ENCODE assay signal across 1 cellular context in the genomic region with DNA sequence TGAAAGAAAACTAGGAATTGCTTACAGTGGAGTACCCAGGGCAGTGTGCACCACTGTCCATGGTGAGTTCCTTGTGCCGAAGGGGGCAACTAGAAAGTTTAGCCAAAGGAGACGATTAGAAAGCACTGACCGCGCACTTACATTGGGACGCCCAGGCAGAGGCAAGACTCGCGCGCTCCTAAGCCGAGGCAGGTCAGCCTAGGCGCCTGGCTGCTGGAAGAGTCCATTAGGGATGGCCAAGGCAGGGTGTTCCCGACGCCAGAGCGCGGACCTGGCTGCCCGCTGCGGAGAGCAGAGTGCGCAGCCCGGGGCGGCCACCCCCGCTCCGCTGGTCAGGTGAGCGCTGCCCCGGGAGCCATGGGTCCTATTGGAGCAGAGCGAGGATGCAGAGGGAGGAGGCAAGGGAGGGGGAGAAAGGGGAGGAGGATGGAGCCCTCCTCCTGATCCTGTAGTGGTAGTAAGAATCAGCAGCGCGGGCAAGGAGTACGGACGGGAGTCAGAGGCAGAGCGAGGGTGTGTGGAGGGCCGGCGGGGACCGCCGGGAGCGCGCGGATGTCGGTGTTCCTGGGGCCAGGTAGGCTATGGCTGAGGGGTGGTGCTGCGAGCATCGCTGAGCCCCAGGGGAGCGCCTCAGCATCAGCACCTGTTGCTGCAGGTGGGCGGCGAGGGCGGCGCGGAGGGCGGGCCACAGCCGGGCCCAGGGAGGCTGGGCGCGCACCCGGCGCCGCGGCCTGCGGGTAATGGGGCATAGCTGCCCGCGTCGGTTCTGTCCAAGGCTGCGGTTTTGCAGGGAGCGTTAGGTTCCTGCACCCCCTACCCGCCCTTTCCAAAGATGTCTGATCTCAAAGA.
TF ChIP-seq lines count a peak whose summit lies in the region.

A gene with protein sequence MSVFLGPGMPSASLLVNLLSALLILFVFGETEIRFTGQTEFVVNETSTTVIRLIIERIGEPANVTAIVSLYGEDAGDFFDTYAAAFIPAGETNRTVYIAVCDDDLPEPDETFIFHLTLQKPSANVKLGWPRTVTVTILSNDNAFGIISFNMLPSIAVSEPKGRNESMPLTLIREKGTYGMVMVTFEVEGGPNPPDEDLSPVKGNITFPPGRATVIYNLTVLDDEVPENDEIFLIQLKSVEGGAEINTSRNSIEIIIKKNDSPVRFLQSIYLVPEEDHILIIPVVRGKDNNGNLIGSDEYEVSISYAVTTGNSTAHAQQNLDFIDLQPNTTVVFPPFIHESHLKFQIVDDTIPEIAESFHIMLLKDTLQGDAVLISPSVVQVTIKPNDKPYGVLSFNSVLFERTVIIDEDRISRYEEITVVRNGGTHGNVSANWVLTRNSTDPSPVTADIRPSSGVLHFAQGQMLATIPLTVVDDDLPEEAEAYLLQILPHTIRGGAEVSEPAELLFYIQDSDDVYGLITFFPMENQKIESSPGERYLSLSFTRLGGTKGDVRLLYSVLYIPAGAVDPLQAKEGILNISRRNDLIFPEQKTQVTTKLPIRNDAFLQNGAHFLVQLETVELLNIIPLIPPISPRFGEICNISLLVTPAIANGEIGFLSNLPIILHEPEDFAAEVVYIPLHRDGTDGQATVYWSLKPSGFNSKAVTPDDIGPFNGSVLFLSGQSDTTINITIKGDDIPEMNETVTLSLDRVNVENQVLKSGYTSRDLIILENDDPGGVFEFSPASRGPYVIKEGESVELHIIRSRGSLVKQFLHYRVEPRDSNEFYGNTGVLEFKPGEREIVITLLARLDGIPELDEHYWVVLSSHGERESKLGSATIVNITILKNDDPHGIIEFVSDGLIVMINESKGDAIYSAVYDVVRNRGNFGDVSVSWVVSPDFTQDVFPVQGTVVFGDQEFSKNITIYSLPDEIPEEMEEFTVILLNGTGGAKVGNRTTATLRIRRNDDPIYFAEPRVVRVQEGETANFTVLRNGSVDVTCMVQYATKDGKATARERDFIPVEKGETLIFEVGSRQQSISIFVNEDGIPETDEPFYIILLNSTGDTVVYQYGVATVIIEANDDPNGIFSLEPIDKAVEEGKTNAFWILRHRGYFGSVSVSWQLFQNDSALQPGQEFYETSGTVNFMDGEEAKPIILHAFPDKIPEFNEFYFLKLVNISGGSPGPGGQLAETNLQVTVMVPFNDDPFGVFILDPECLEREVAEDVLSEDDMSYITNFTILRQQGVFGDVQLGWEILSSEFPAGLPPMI (N-terminal part only) (plus strand): TSS at position 454 of the 849 bp plus-strand sequence. CDS start 99 bp downstream, at position 553.

TF ChIP-seq in K562, 482 proteins besides CTCF, POLR2A, EP300 and RAD21 (continued from another document):
- TF ChIP-seq JUND (IDR thresholded peaks at IDR 0.05; ENCODE audit: borderline replicate concordance, low read depth, low read length) = peak; percentile 93
- TF ChIP-seq JUND (tag; IDR thresholded peaks at IDR 0.05; ENCODE audit: borderline replicate concordance, low read depth, low read length) = no peak
- TF ChIP-seq SREBF1 (IDR thresholded peaks at IDR 0.05; ENCODE audit: borderline replicate concordance, low read depth, low read length) = peak; percentile 77; the same call in 1 of the 2 replicates
- TF ChIP-seq, protein P1, sequence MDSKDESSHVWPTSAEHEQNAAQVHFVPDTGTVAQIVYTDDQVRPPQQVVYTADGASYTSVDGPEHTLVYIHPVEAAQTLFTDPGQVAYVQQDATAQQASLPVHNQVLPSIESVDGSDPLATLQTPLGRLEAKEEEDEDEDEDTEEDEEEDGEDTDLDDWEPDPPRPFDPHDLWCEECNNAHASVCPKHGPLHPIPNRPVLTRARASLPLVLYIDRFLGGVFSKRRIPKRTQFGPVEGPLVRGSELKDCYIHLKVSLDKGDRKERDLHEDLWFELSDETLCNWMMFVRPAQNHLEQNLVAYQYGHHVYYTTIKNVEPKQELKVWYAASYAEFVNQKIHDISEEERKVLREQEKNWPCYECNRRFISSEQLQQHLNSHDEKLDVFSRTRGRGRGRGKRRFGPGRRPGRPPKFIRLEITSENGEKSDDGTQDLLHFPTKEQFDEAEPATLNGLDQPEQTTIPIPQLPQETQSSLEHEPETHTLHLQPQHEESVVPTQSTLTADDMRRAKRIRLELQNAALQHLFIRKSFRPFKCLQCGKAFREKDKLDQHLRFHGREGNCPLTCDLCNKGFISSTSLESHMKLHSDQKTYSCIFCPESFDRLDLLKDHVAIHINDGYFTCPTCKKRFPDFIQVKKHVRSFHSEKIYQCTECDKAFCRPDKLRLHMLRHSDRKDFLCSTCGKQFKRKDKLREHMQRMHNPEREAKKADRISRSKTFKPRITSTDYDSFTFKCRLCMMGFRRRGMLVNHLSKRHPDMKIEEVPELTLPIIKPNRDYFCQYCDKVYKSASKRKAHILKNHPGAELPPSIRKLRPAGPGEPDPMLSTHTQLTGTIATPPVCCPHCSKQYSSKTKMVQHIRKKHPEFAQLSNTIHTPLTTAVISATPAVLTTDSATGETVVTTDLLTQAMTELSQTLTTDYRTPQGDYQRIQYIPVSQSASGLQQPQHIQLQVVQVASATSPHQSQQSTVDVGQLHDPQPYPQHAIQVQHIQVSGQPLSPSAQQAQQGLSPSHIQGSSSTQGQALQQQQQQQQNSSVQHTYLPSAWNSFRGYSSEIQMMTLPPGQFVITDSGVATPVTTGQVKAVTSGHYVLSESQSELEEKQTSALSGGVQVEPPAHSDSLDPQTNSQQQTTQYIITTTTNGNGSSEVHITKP (IDR thresholded peaks at IDR 0.05; ENCODE audit: partially characterized antibody) = peak; percentile 99
- no peak for TF ChIP-seq ZNF77 (CRISPR knock-in tag; IDR thresholded peaks at IDR 0.05)
- TF ChIP-seq, protein P2, sequence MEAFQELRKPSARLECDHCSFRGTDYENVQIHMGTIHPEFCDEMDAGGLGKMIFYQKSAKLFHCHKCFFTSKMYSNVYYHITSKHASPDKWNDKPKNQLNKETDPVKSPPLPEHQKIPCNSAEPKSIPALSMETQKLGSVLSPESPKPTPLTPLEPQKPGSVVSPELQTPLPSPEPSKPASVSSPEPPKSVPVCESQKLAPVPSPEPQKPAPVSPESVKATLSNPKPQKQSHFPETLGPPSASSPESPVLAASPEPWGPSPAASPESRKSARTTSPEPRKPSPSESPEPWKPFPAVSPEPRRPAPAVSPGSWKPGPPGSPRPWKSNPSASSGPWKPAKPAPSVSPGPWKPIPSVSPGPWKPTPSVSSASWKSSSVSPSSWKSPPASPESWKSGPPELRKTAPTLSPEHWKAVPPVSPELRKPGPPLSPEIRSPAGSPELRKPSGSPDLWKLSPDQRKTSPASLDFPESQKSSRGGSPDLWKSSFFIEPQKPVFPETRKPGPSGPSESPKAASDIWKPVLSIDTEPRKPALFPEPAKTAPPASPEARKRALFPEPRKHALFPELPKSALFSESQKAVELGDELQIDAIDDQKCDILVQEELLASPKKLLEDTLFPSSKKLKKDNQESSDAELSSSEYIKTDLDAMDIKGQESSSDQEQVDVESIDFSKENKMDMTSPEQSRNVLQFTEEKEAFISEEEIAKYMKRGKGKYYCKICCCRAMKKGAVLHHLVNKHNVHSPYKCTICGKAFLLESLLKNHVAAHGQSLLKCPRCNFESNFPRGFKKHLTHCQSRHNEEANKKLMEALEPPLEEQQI (IDR thresholded peaks at IDR 0.05) = peak; percentile 74
- no peak for TF ChIP-seq CAMTA2 (CRISPR knock-in tag; conservative IDR thresholded peaks at IDR 0.05)
- TF ChIP-seq FOXK2 (conservative IDR thresholded peaks at IDR 0.05 in 1 of 2, IDR thresholded peaks at IDR 0.05 in 1 of 2; ENCODE audit: low read depth in 2 of 2) = peak in 1 of 2 experiments; percentile 99; a peak in 2 of 4 replicates
- peak; percentile 34; the same call in 1 of the 2 replicates for TF ChIP-seq CREB1 (IDR thresholded peaks at IDR 0.05)
- TF ChIP-seq CREB1 (CRISPR knock-in tag; IDR thresholded peaks at IDR 0.05) = peak; percentile 52; the same call in 1 of the 2 replicates
- TF ChIP-seq KAT2B (IDR thresholded peaks at IDR 0.05; ENCODE audit: low read depth, low read length) = no peak
- no peak for TF ChIP-seq ESRRB (CRISPR knock-in tag; IDR thresholded peaks at IDR 0.05; ENCODE audit: borderline replicate concordance)
- TF ChIP-seq HDAC1 (IDR thresholded peaks at IDR 0.05) = no peak
- no peak for TF ChIP-seq ZNF644 (tag; IDR thresholded peaks at IDR 0.05; ENCODE audit: low read depth)
- TF ChIP-seq SUPT5H (IDR thresholded peaks at IDR 0.05) = peak; percentile 60; the same call in 1 of the 2 replicates
- TF ChIP-seq, protein P3, sequence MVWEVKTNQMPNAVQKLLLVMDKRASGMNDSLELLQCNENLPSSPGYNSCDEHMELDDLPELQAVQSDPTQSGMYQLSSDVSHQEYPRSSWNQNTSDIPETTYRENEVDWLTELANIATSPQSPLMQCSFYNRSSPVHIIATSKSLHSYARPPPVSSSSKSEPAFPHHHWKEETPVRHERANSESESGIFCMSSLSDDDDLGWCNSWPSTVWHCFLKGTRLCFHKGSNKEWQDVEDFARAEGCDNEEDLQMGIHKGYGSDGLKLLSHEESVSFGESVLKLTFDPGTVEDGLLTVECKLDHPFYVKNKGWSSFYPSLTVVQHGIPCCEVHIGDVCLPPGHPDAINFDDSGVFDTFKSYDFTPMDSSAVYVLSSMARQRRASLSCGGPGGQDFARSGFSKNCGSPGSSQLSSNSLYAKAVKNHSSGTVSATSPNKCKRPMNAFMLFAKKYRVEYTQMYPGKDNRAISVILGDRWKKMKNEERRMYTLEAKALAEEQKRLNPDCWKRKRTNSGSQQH (CRISPR knock-in tag; IDR thresholded peaks at IDR 0.05) = no peak
- no peak for TF ChIP-seq ZNF24 (IDR thresholded peaks at IDR 0.05)
- TF ChIP-seq ATF1 (CRISPR knock-in tag; IDR thresholded peaks at IDR 0.05) = no peak
- peak; percentile 59 for TF ChIP-seq ATF1 (tag; IDR thresholded peaks at IDR 0.05)
